In genomic region chr2:16061406-16062217, GRCh38 we compare ENCODE assay signal across 18 cellular contexts.
DNase-seq lines count a peak whose midpoint lies in the region; ATAC-seq and TF ChIP-seq lines count a peak whose summit lies in the region.
"Had no signal": no experiment of that assay in that cellular context is flagged by ENCODE, and none has a peak within 500 bp of the region (broad histone marks: within the 10 kb centered on the region; RNA-seq: fewer than 3 reads in every experiment).

No MANE protein-coding gene starts in this region.

- H3K4me1 ChIP-seq in foreskin keratinocyte: no peaks in the 10 kb centered on the region
- H3K4me1 ChIP-seq: A549 had no signal

- DNase-seq in NCI-H82 (lab: John Stamatoyannopoulos, UW) (peak; percentile 37), NCI-H82 treated with DMSO at 0.1 percent for 48 hours (lab: John Stamatoyannopoulos, UW; ENCODE audit: unreplicated experiment) (no peak), SK-N-DZ (ENCODE audit: low spot score) (peak; percentile 98), left kidney (ENCODE audit: low read depth, low spot score) (peak; percentile 53), foreskin keratinocyte (no peak), G401 (ENCODE audit: low spot score) (no peak)
- DNase-seq: ACHN; Caco-2; Calu3; CD4-positive, alpha-beta T cell; CD8-positive, alpha-beta T cell; DMS79 treated with DMSO at 0.1 percent for 48 hours; GDM1 had no signal

- in situ Hi-C loops in G401 (cut with HindIII; ENCODE audit: low sequenced_read_pairs): no loop called here

- H3K27me3 ChIP-seq in foreskin keratinocyte: no peaks in the 10 kb centered on the region
- H3K27me3 ChIP-seq: BLaER1 treated with 17β-estradiol and CSF1 and Interleukin-3, amounts not matched to agents 10 nM and 100 nM had no signal

- no peak for ATAC-seq in foreskin keratinocyte
- ATAC-seq: A549; CD8-positive, alpha-beta T cell; GM12878 had no signal

- no peak for TF ChIP-seq CTCF in foreskin keratinocyte (conservative IDR thresholded peaks at IDR 0.05)

- no peak overlapping the region for H3K27ac ChIP-seq in foreskin keratinocyte
- H3K27ac ChIP-seq: 22Rv1; A549; BLaER1 treated with 17β-estradiol and CSF1 and Interleukin-3, amounts not matched to agents 10 nM and 100 nM; C4-2B had no signal

Comparison
In these comparisons a context has a peak if more than half of its experiments do, and no peak if none do; other contexts are left out.
1. DNase-seq: peak in NCI-H82 (single experiment), SK-N-DZ (single experiment) and left kidney (single experiment); none in NCI-H82 treated with DMSO at 0.1 percent for 48 hours (single experiment), foreskin keratinocyte (0 of 2) and G401 (single experiment).